ENCODE assay signal across 35 cellular contexts in the genomic region with DNA sequence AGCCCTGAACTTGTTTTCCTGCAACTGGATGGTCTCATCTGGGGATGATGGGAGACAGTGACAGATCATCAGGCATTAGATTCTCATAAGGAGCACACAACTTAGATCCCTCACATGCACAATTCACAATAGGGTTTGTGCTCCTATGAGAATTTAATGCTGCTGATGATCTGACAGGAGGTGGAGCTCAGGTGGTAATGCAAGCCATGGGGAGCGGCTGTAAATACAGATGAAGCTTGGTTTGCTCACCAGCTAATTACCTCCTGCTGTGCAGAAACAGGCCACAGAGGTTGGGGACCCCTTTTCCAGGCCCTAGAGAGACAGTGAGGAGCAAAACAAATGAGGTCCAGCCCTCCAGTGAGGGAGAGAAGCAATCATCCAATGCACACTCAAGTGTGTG.
"Had no signal": no experiment of that assay in that cellular context is flagged by ENCODE, and none has a peak within 500 bp of the region (broad histone marks: within the 10 kb centered on the region; RNA-seq: fewer than 3 reads in every experiment).

No MANE protein-coding gene starts in this region.

- H3K36me3 ChIP-seq: MG63 had no signal

- DNase-seq: Karpas-422, Kasumi-1, MG63, MM.1S, MV-4-11, NCI-H1048, NCI-H1092, NCI-H1092 treated with DMSO at 0.1 percent for 48 hours, NCI-H1105, NCI-H1105 treated with DMSO at 0.1 percent for 48 hours, NCI-H1417, NCI-H1417 treated with DMSO at 0.1 percent for 48 hours, NCI-H1436, NCI-H1436 treated with DMSO at 0.1 percent for 48 hours, NCI-H146, NCI-H1694, NCI-H1694 treated with DMSO at 0.1 percent for 48 hours, NCI-H187, NCI-H187 treated with DMSO at 0.1 percent for 48 hours, NCI-H1930, NCI-H2029, NCI-H2029 treated with DMSO at 0.1 percent for 48 hours, NCI-H2081, NCI-H2081 treated with DMSO at 0.1 percent for 48 hours, NCI-H2107, NCI-H2171, NCI-H2171 treated with DMSO at 0.1 percent for 48 hours, NCI-H2227 treated with DMSO at 0.1 percent for 48 hours, NCI-H226, NCI-H345, NCI-H446, NCI-H446 treated with DMSO at 0.1 percent for 48 hours, NCI-H510A, NCI-H510A treated with DMSO at 0.1 percent for 48 hours had no signal

- H3K9me3 ChIP-seq: MG63 had no signal

- H3K4me3 ChIP-seq: MG63 had no signal

- H3K27ac ChIP-seq: KMS-11 had no signal
